ENCODE assay signal across 2 cellular contexts in genomic region chr16:18382696-18383095, GRCh38. TPM values are rescaled to one million over a fixed set of nuclear protein-coding genes. Genes with fewer than 3 reads are reported as not detected.
"Had no signal": no experiment of that assay in that cellular context is flagged by ENCODE, and none has a peak within 500 bp of the region (broad histone marks: within the 10 kb centered on the region; RNA-seq: fewer than 3 reads in every experiment).

No MANE protein-coding gene starts in this region.

RNA-seq across cellular contexts. Expression of gene NPIPA8, which starts 46.2 kb away (rescaled TPM):
- total RNA-seq: activated T-cell treated with anti-CD3 and anti-CD28 coated beads, Interleukin-2, amount 50 U/mL, for 72 hours; body of pancreas had no signal
